ENCODE assay signal across 10 cellular contexts in genomic region chr4:146654648-146654975, GRCh38. TPM values are rescaled to one million over a fixed set of nuclear protein-coding genes. Genes with fewer than 3 reads are reported as not detected.
A peak's percentile ranks its signal among the peaks of the same experiment; 100 is the strongest.
DNase-seq lines count a peak whose midpoint lies in the region; ATAC-seq, FAIRE-seq and TF ChIP-seq lines count a peak whose summit lies in the region.
"Had no signal": no experiment of that assay in that cellular context is flagged by ENCODE, and none has a peak within 500 bp of the region (broad histone marks: within the 10 kb centered on the region; RNA-seq: fewer than 3 reads in every experiment).

No MANE protein-coding gene starts in this region.

- peak overlapping the region; percentile 87 for H3K4me3 Mint-ChIP-seq in activated naive CD4-positive, alpha-beta T cell treated with anti-CD3 and anti-CD28 coated beads, Interleukin-2, amount 50 U/mL, for 24 hours
- peak overlapping the region; percentile 87 for H3K4me3 Mint-ChIP-seq in type B pancreatic cell

- H3K27me3 ChIP-seq in bronchial epithelial cell (ENCODE audit: control insufficient read depth, insufficient read depth, low read length), result peaks cover 38% of the 10 kb centered on the region
- H3K27me3 ChIP-seq in mucosa of rectum (ENCODE audit: control insufficient read depth in 2 of 2, insufficient read depth in 2 of 2, low read length in 2 of 2), result peaks cover 13 to 24% of the 10 kb centered on the region in 2 donors

- ATAC-seq in GM18858 (IDR thresholded peaks at IDR 0.05; ENCODE audit: unreplicated experiment) (no peak), HG02884 (IDR thresholded peaks at IDR 0.05; ENCODE audit: unreplicated experiment) (no peak)

- H3K36me3 ChIP-seq in bronchial epithelial cell (ENCODE audit: control insufficient read depth, insufficient read depth, low read length) (no peaks in the 10 kb centered on the region), mucosa of rectum (ENCODE audit: control insufficient read depth in 2 of 2, insufficient read depth in 2 of 2, low read length in 2 of 2) (no peaks in the 10 kb centered on the region)

- peaks cover 6% of the 10 kb centered on the region for H3K4me1 Mint-ChIP-seq in activated naive CD4-positive, alpha-beta T cell treated with anti-CD3 and anti-CD28 coated beads, Interleukin-2, amount 50 U/mL, for 24 hours
- H3K4me1 Mint-ChIP-seq in type B pancreatic cell (ENCODE audit: unreplicated experiment), result peaks cover 5% of the 10 kb centered on the region

- H3K9me3 ChIP-seq in mucosa of rectum (ENCODE audit: control insufficient read depth in 2 of 2, low read length in 2 of 2), result no peaks in the 10 kb centered on the region

- FAIRE-seq in bronchial epithelial cell (lab: Jason Lieb, UNC), result no peak

- H3K4me1 ChIP-seq in mucosa of rectum (ENCODE audit: control insufficient read depth in 2 of 2, insufficient read depth in 2 of 2, low read length in 2 of 2), result no peaks in the 10 kb centered on the region

- H3K27ac ChIP-seq in mucosa of rectum (ENCODE audit: low read depth in 2 of 2, low read length in 2 of 2), result no peak overlapping the region
- H3K27ac ChIP-seq: epithelial cell of prostate, KMS-11 had no signal

- no peak overlapping the region for H3K27ac Mint-ChIP-seq in activated naive CD4-positive, alpha-beta T cell treated with anti-CD3 and anti-CD28 coated beads, Interleukin-2, amount 50 U/mL, for 24 hours
- no peak overlapping the region for H3K27ac Mint-ChIP-seq in type B pancreatic cell

- no peak overlapping the region for H3K9ac ChIP-seq in mucosa of rectum (ENCODE audit: low read depth in 1 of 2, low read length in 2 of 2)
- H3K9ac ChIP-seq: KMS-11 had no signal

- DNase-seq in activated naive CD4-positive, alpha-beta T cell treated with Interleukin-2 at 50 U/mL for 16 hours, result no peak
- DNase-seq in bronchial epithelial cell (ENCODE audit: low read depth) (no peak), type B pancreatic cell (ENCODE audit: extremely low spot score, unreplicated experiment) (no peak), AML-193 (lab: John Stamatoyannopoulos, UW) (no peak)

- H3K9me3 Mint-ChIP-seq in activated naive CD4-positive, alpha-beta T cell treated with anti-CD3 and anti-CD28 coated beads, Interleukin-2, amount 50 U/mL, for 24 hours, result no peaks in the 10 kb centered on the region
- H3K9me3 Mint-ChIP-seq in type B pancreatic cell, result no peaks in the 10 kb centered on the region

- H3K4me3 ChIP-seq in bronchial epithelial cell (ENCODE audit: low read depth, low read length), result peak overlapping the region; percentile 11
- H3K4me3 ChIP-seq in mucosa of rectum (ENCODE audit: low read length in 2 of 2), result peak overlapping the region; percentile 22 to 55

- TF ChIP-seq CTCF in bronchial epithelial cell (IDR thresholded peaks at IDR 0.05; ENCODE audit: insufficient read depth, low read length, severe bottlenecking), result no peak
- no peak for TF ChIP-seq CTCF in type B pancreatic cell (conservative IDR thresholded peaks at IDR 0.05)

- peaks cover 3% of the 10 kb centered on the region for H3K36me3 Mint-ChIP-seq in activated naive CD4-positive, alpha-beta T cell treated with anti-CD3 and anti-CD28 coated beads, Interleukin-2, amount 50 U/mL, for 24 hours
- H3K36me3 Mint-ChIP-seq in type B pancreatic cell, result no peaks in the 10 kb centered on the region

- peaks cover 55% of the 10 kb centered on the region for H3K27me3 Mint-ChIP-seq in activated naive CD4-positive, alpha-beta T cell treated with anti-CD3 and anti-CD28 coated beads, Interleukin-2, amount 50 U/mL, for 24 hours
- H3K27me3 Mint-ChIP-seq in type B pancreatic cell, result peaks cover 93% of the 10 kb centered on the region

RNA-seq across cellular contexts. Expression of gene POU4F2, which starts 15.9 kb away (rescaled TPM):
- not detected in 2 replicates for total RNA-seq in bronchial epithelial cell
- 0.19 TPM in 2 replicates for total RNA-seq in type B pancreatic cell (ENCODE audit: low replicate concordance)
